29 cellular contexts compared by ENCODE assay signal in genomic region chr2:44496130-44496529, GRCh38.
"Had no signal": no experiment of that assay in that cellular context is flagged by ENCODE, and none has a peak within 500 bp of the region (broad histone marks: within the 10 kb centered on the region; RNA-seq: fewer than 3 reads in every experiment).

No MANE protein-coding gene starts in this region.

- H3K36me3 ChIP-seq: ascending aorta, breast epithelium, cardiac muscle cell, colonic mucosa, esophagus squamous epithelium, gastroesophageal sphincter had no signal

- H3K27me3 ChIP-seq: ascending aorta, breast epithelium, cardiac muscle cell, colonic mucosa, esophagus squamous epithelium, gastroesophageal sphincter had no signal

- H3K27ac ChIP-seq: ascending aorta, breast epithelium, cardiac muscle cell, colonic mucosa, epithelial cell of prostate, esophagus squamous epithelium, gastroesophageal sphincter had no signal

- H3K9me3 ChIP-seq: ascending aorta, breast epithelium, colonic mucosa, esophagus squamous epithelium, gastroesophageal sphincter had no signal

- H3K4me3 ChIP-seq: ascending aorta, breast epithelium, cardiac muscle cell, colonic mucosa, esophagus squamous epithelium, gastroesophageal sphincter had no signal

- DNase-seq: activated CD4-positive, alpha-beta memory T cell treated with anti-CD3 and anti-CD28 coated beads for 36 hours; activated CD4-positive, alpha-beta T cell treated with anti-CD3 and anti-CD28 coated beads for 36 hours; activated CD4-positive, alpha-beta T cell treated with anti-CD3 and anti-CD28 coated beads, Interleukin-2, amount 10 ng/mL, durations not matched to agents 24 days and 14 days; activated CD4-positive, CD25-positive, alpha-beta regulatory T cell; activated CD4-positive, CD25-positive, alpha-beta regulatory T cell treated with anti-CD3 and anti-CD28 coated beads, Interleukin-2, amount 50 U/mL, for 72 hours; activated CD8-positive, alpha-beta memory T cell treated with anti-CD3 and anti-CD28 coated beads, Interleukin-2, amount 10 ng/mL, durations not matched to agents 7 days and 5 days; activated CD8-positive, alpha-beta memory T cell treated with anti-CD3 and anti-CD28 coated beads, Interleukin-2, amount 50 U/mL, for 4 hours; activated CD8-positive, alpha-beta T cell treated with anti-CD3 and anti-CD28 coated beads, Interleukin-2, amount 10 ng/mL, durations not matched to agents 7 days and 5 days; activated effector memory CD4-positive, alpha-beta T cell treated with anti-CD3 and anti-CD28 coated beads, Interleukin-2, amount 50 U/mL, for 16 hours; activated naive CD4-positive, alpha-beta T cell; activated naive CD4-positive, alpha-beta T cell treated with anti-CD3 and anti-CD28 coated beads, Interleukin-2, amount 10 ng/mL, durations not matched to agents 7 days and 5 days; activated naive CD8-positive, alpha-beta T cell treated with anti-CD3 and anti-CD28 coated beads, Interleukin-2, amount 10 ng/mL, durations not matched to agents 7 days and 5 days; activated T-cell treated with anti-CD3 and anti-CD28 coated beads, Interleukin-2, amount 50 U/mL, for 1 hour; activated T-cell treated with anti-CD3 and anti-CD28 coated beads, Interleukin-2, amount 50 U/mL, for 48 hours; central memory CD4-positive, alpha-beta T cell; cerebellar nuclear complex; colonic mucosa; effector CD8-positive, alpha-beta T cell; esophagus squamous epithelium; foreskin melanocyte; head of caudate nucleus; T-helper 17 cell; T1000 had no signal

- H3K4me1 ChIP-seq: ascending aorta, breast epithelium, colonic mucosa, esophagus squamous epithelium, gastroesophageal sphincter had no signal

- ATAC-seq: activated CD4-positive, alpha-beta T cell treated with anti-CD3 and anti-CD28 coated beads for 36 hours; activated CD8-positive, alpha-beta memory T cell treated with anti-CD3 and anti-CD28 coated beads, Interleukin-2, amount 10 ng/mL, durations not matched to agents 7 days and 5 days; activated CD8-positive, alpha-beta T cell treated with anti-CD3 and anti-CD28 coated beads, Interleukin-2, amount 10 ng/mL, durations not matched to agents 7 days and 5 days; activated naive CD4-positive, alpha-beta T cell treated with anti-CD3 and anti-CD28 coated beads, Interleukin-2, amount 50 U/mL, for 72 hours; gastroesophageal sphincter; T-helper 17 cell had no signal
